ENCODE assay signal across 15 cellular contexts in genomic region chr11:60994450-60995135, GRCh38. TPM values are rescaled to one million over a fixed set of nuclear protein-coding genes. Genes with fewer than 3 reads are reported as not detected.
A peak's percentile ranks its signal among the peaks of the same experiment; 100 is the strongest.
DNase-seq lines count a peak whose midpoint lies in the region; ATAC-seq and TF ChIP-seq lines count a peak whose summit lies in the region.
"Had no signal": no experiment of that assay in that cellular context is flagged by ENCODE, and none has a peak within 500 bp of the region (broad histone marks: within the 10 kb centered on the region; RNA-seq: fewer than 3 reads in every experiment).

No MANE protein-coding gene starts in this region.

- no peaks in the 10 kb centered on the region for H3K9me3 Mint-ChIP-seq in CD8-positive, alpha-beta T cell
- H3K9me3 Mint-ChIP-seq in activated naive CD4-positive, alpha-beta T cell treated with anti-CD3 and anti-CD28 coated beads, Interleukin-2, amount 50 U/mL, for 72 hours, result no peaks in the 10 kb centered on the region
- H3K9me3 Mint-ChIP-seq in nephron, result no peaks in the 10 kb centered on the region
- H3K9me3 Mint-ChIP-seq: endodermal cell had no signal

- no peak overlapping the region for H3K4me3 ChIP-seq in CD8-positive, alpha-beta T cell (ENCODE audit: low read depth, low read length)
- H3K4me3 ChIP-seq in MM.1S (ENCODE audit: low read length), result peak overlapping the region; percentile 53
- H3K4me3 ChIP-seq: gastrocnemius medialis, SK-N-MC, stomach had no signal

- no peaks in the 10 kb centered on the region for H3K9me3 ChIP-seq in CD8-positive, alpha-beta T cell (ENCODE audit: low read length)
- no peaks in the 10 kb centered on the region for H3K9me3 ChIP-seq in MM.1S (replicated peaks; ENCODE audit: insufficient read depth, low read length)
- H3K9me3 ChIP-seq: gastrocnemius medialis, stomach had no signal

- H3K36me3 Mint-ChIP-seq in CD8-positive, alpha-beta T cell, result peaks cover 75% of the 10 kb centered on the region
- H3K36me3 Mint-ChIP-seq in activated naive CD4-positive, alpha-beta T cell treated with anti-CD3 and anti-CD28 coated beads, Interleukin-2, amount 50 U/mL, for 72 hours, result peaks cover 30 to 53% of the 10 kb centered on the region in 2 donors
- no peaks in the 10 kb centered on the region for H3K36me3 Mint-ChIP-seq in nephron (ENCODE audit: low read depth)

- H3K27ac Mint-ChIP-seq in CD8-positive, alpha-beta T cell, result peak overlapping the region; percentile 78
- H3K27ac Mint-ChIP-seq in activated naive CD4-positive, alpha-beta T cell treated with anti-CD3 and anti-CD28 coated beads, Interleukin-2, amount 50 U/mL, for 72 hours, result peak overlapping the region; percentile 86 to 90
- H3K27ac Mint-ChIP-seq in nephron, result peak overlapping the region in 2 of 3 experiments; percentile 10 to 12
- H3K27ac Mint-ChIP-seq: endodermal cell had no signal

- H3K27me3 ChIP-seq in CD8-positive, alpha-beta T cell (ENCODE audit: insufficient read depth, low read length), result no peaks in the 10 kb centered on the region
- no peaks in the 10 kb centered on the region for H3K27me3 ChIP-seq in MM.1S (replicated peaks; ENCODE audit: insufficient read depth, low read length)

- H2AFZ ChIP-seq in MM.1S (ENCODE audit: low read length), result peak overlapping the region; percentile 47; the same call in 1 of the 2 replicates

- H3K36me3 ChIP-seq in CD8-positive, alpha-beta T cell (ENCODE audit: insufficient read depth, low read length), result peaks cover 37% of the 10 kb centered on the region
- H3K36me3 ChIP-seq in MM.1S (replicated peaks; ENCODE audit: insufficient read depth, low read length), result no peaks in the 10 kb centered on the region
- H3K36me3 ChIP-seq: gastrocnemius medialis, stomach had no signal

- CTCF ChIA-PET in CD8-positive, alpha-beta T cell (lab: Charles Lee), result interaction anchor here (0.6 to 3.3 kb wide), 3 partner anchors 11 to 192 kb away, joined by 3 to 13 read pairs (median 4); no protein-coding TSS in a partner anchor

- peak overlapping the region; percentile 42 for H3K4me3 Mint-ChIP-seq in CD8-positive, alpha-beta T cell
- H3K4me3 Mint-ChIP-seq in nephron, result no peak overlapping the region
- H3K4me3 Mint-ChIP-seq: endodermal cell had no signal

- intact Hi-C loops in CD8-positive, alpha-beta T cell (cut with DNase I, micrococcal nuclease), result no loop called here

- TF ChIP-seq CTCF in CD8-positive, alpha-beta T cell (IDR thresholded peaks at IDR 0.05), result no peak
- no peak for TF ChIP-seq CTCF in MM.1S (IDR thresholded peaks at IDR 0.05; ENCODE audit: low read length)
- no peak for TF ChIP-seq CTCF in nephron (IDR thresholded peaks at IDR 0.05; ENCODE audit: unreplicated experiment in 3 of 3)
- no peak for TF ChIP-seq CTCF in GM20000 (IDR thresholded peaks at IDR 0.05; ENCODE audit: extremely low read depth, missing control alignments)

- POLR2A ChIA-PET in CD8-positive, alpha-beta T cell (lab: Charles Lee), result interaction anchor here (0.9 to 2.2 kb wide), 5 partner anchors 9 to 47 kb away, joined by 3 to 6 read pairs (median 4); no protein-coding TSS in a partner anchor

- no peaks in the 10 kb centered on the region for H4K20me1 ChIP-seq in MM.1S (ENCODE audit: insufficient read depth, low read length)

- H3K27ac ChIP-seq in CD8-positive, alpha-beta T cell (ENCODE audit: low read depth, low read length), result no peak overlapping the region
- no peak overlapping the region for H3K27ac ChIP-seq in MM.1S (ENCODE audit: low read length)
- H3K27ac ChIP-seq: gastrocnemius medialis, SK-N-MC had no signal

- no peak for DNase-seq in CD8-positive, alpha-beta T cell
- DNase-seq in MM.1S, result peak; percentile 18
- no peak for DNase-seq in activated naive CD4-positive, alpha-beta T cell treated with anti-CD3 and anti-CD28 coated beads, Interleukin-2, amount 50 U/mL, for 72 hours (ENCODE audit: low spot score in 2 of 2)
- no peak for DNase-seq in GM20000 (ENCODE audit: low spot score)
- DNase-seq in NOMO-1 treated with dmso at 0.1 percent for 144 hours (lab: John Stamatoyannopoulos, UW; ENCODE audit: unreplicated experiment), result no peak
- DNase-seq in COR-L47 (lab: John Stamatoyannopoulos, UW), result no peak
- DNase-seq: endodermal cell; gastrocnemius medialis; islet precursor cell; stimulated activated CD4-positive, alpha-beta T cell treated with anti-CD3 and anti-CD28 coated beads, Interleukin-4, amount 100 ng/mL, for 1 hour; stomach had no signal

- no peaks in the 10 kb centered on the region for H3K9me2 ChIP-seq in MM.1S (replicated peaks; ENCODE audit: insufficient read depth, low read length)

- H3K4me1 Mint-ChIP-seq in CD8-positive, alpha-beta T cell (ENCODE audit: low read depth), result peaks cover 73% of the 10 kb centered on the region
- H3K4me1 Mint-ChIP-seq in nephron, result peaks cover 29% of the 10 kb centered on the region

- H3K27me3 Mint-ChIP-seq in CD8-positive, alpha-beta T cell (ENCODE audit: low read depth), result no peaks in the 10 kb centered on the region
- peaks cover 14% of the 10 kb centered on the region for H3K27me3 Mint-ChIP-seq in nephron (ENCODE audit: low read depth)

- H3K4me2 ChIP-seq in MM.1S (ENCODE audit: low read depth, low read length), result peak overlapping the region; percentile 47; the same call in 1 of the 2 replicates

- 0 out of 2 replicates have a peak, but pooled peaks cover 4% of the 10 kb centered on the region for H3F3A ChIP-seq in MM.1S (ENCODE audit: insufficient read depth, low read length)

- H3K9ac ChIP-seq in MM.1S (ENCODE audit: low read length), result peak overlapping the region; percentile 30; the same call in 1 of the 2 replicates

- H3K4me1 ChIP-seq in CD8-positive, alpha-beta T cell (ENCODE audit: insufficient read depth, low read length), result peaks cover 53% of the 10 kb centered on the region
- H3K4me1 ChIP-seq in MM.1S (ENCODE audit: low read length), result no peaks in the 10 kb centered on the region

- ATAC-seq in CD8-positive, alpha-beta T cell, result peak; percentile 50
- ATAC-seq in activated naive CD4-positive, alpha-beta T cell treated with anti-CD3 and anti-CD28 coated beads, Interleukin-2, amount 50 U/mL, for 72 hours, result peak; percentile 57 to 73
- ATAC-seq: gastrocnemius medialis, HCT116 had no signal

- H3K79me2 ChIP-seq in MM.1S (ENCODE audit: low read length), result no peaks in the 10 kb centered on the region

RNA-seq across cellular contexts. Expression of gene CD6, which starts 23.1 kb away (rescaled TPM):
- total RNA-seq in CD8-positive, alpha-beta T cell, result 100 to 1,000 TPM; 765 to 793 TPM
- 100 to 1,000 TPM; 227 to 339 TPM for total RNA-seq in activated naive CD4-positive, alpha-beta T cell treated with anti-CD3 and anti-CD28 coated beads, Interleukin-2, amount 50 U/mL, for 72 hours
- total RNA-seq: MCF 10A had no signal

RNA-seq across cellular contexts. Expression of gene SLC15A3, which starts 42.6 kb away (rescaled TPM):
- 1 to 10 TPM; 6.3 to 9.0 TPM for total RNA-seq in CD8-positive, alpha-beta T cell
- 1 to 10 TPM; 5.9 to 9.0 TPM for total RNA-seq in activated naive CD4-positive, alpha-beta T cell treated with anti-CD3 and anti-CD28 coated beads, Interleukin-2, amount 50 U/mL, for 72 hours
- total RNA-seq: MCF 10A had no signal

Comparison
In these comparisons a context has a peak if more than half of its experiments do, and no peak if none do; other contexts are left out.
1. H3K27ac Mint-ChIP-seq: peak in every context shown above with its lines; median percentile 88 in activated naive CD4-positive, alpha-beta T cell treated with anti-CD3 and anti-CD28 coated beads, Interleukin-2, amount 50 U/mL, for 72 hours; 78 in CD8-positive, alpha-beta T cell; 11 in nephron.